In genomic region chr10:95755511-95756004, GRCh38 we compare ENCODE assay signal across 8 cellular contexts. TPM values are rescaled to one million over a fixed set of nuclear protein-coding genes. Genes with fewer than 3 reads are reported as not detected.
DNase-seq lines count a peak whose midpoint lies in the region; ATAC-seq and TF ChIP-seq lines count a peak whose summit lies in the region.

No MANE protein-coding gene starts in this region.

- POLR2A ChIA-PET in GM10248 (lab: Yijun Ruan, JAX), result interaction anchor here (0.6 to 4.2 kb wide), 7 partner anchors 10 to 85 kb away, joined by 3 to 47 read pairs (median 3); partner anchors contain the start of gene TCTN3
- POLR2A ChIA-PET in activated CD8-positive, alpha-beta T cell treated with anti-CD3 and anti-CD28 coated beads for 36 hours (lab: Charles Lee), result no interaction called here

- intact Hi-C loops in activated CD8-positive, alpha-beta T cell treated with anti-CD3 and anti-CD28 coated beads for 36 hours (cut with micrococcal nuclease), result no loop called here

- no peaks in the 10 kb centered on the region for H3K36me3 Mint-ChIP-seq in activated CD8-positive, alpha-beta T cell treated with anti-CD3 and anti-CD28 coated beads for 36 hours (ENCODE audit: low read depth)
- H3K36me3 Mint-ChIP-seq in stimulated activated effector memory CD8-positive, alpha-beta T cell treated with anti-CD3 and anti-CD28 coated beads, Interleukin-12 subunit alpha, Interleukin-12 subunit beta, amount 100 ng/mL, for 72 hours, result peaks cover 10% of the 10 kb centered on the region

- H3K4me1 Mint-ChIP-seq in activated CD8-positive, alpha-beta T cell treated with anti-CD3 and anti-CD28 coated beads for 36 hours (ENCODE audit: low read depth), result peaks cover 6% of the 10 kb centered on the region
- H3K4me1 Mint-ChIP-seq in stimulated activated effector memory CD8-positive, alpha-beta T cell treated with anti-CD3 and anti-CD28 coated beads, Interleukin-12 subunit alpha, Interleukin-12 subunit beta, amount 100 ng/mL, for 72 hours, result peaks cover 53% of the 10 kb centered on the region

- CTCF ChIA-PET in GM10248 (lab: Yijun Ruan, JAX), result interaction anchor here (1.4 to 8.4 kb wide), 11 partner anchors 10 to 109 kb away, joined by 3 to 88 read pairs (median 9); partner anchors contain the start of gene TCTN3
- CTCF ChIA-PET in activated CD8-positive, alpha-beta T cell treated with anti-CD3 and anti-CD28 coated beads for 36 hours (lab: Charles Lee), result interaction anchor here (0.7 to 2.4 kb wide), 4 partner anchors 13 to 86 kb away, joined by 3 to 7 read pairs (median 6); partner anchors contain the start of gene TCTN3

- DNase-seq in GM10248 (ENCODE audit: extremely low spot score), result peak; percentile 66
- no peak for DNase-seq in activated CD8-positive, alpha-beta T cell treated with anti-CD3 and anti-CD28 coated beads for 36 hours
- DNase-seq in iPS-NIHi11 (ENCODE audit: low spot score), result peak; percentile 49
- DNase-seq in stimulated activated effector memory CD8-positive, alpha-beta T cell treated with anti-CD3 and anti-CD28 coated beads, Interleukin-12 subunit alpha, Interleukin-12 subunit beta, amount 100 ng/mL, for 72 hours (ENCODE audit: low spot score in 2 of 2), result no peak
- DNase-seq in KG1 (lab: John Stamatoyannopoulos, UW), result no peak

- no peak overlapping the region for H3K27ac Mint-ChIP-seq in activated CD8-positive, alpha-beta T cell treated with anti-CD3 and anti-CD28 coated beads for 36 hours
- H3K27ac Mint-ChIP-seq in stimulated activated effector memory CD8-positive, alpha-beta T cell treated with anti-CD3 and anti-CD28 coated beads, Interleukin-12 subunit alpha, Interleukin-12 subunit beta, amount 100 ng/mL, for 72 hours, result peak overlapping the region; percentile 70

- no peaks in the 10 kb centered on the region for H3K9me3 Mint-ChIP-seq in activated CD8-positive, alpha-beta T cell treated with anti-CD3 and anti-CD28 coated beads for 36 hours
- peaks cover 5% of the 10 kb centered on the region for H3K9me3 Mint-ChIP-seq in stimulated activated effector memory CD8-positive, alpha-beta T cell treated with anti-CD3 and anti-CD28 coated beads, Interleukin-12 subunit alpha, Interleukin-12 subunit beta, amount 100 ng/mL, for 72 hours

- peaks cover 22% of the 10 kb centered on the region for H3K27me3 Mint-ChIP-seq in activated CD8-positive, alpha-beta T cell treated with anti-CD3 and anti-CD28 coated beads for 36 hours

- ATAC-seq in HG02943 (IDR thresholded peaks at IDR 0.05; ENCODE audit: low read depth, unreplicated experiment) (peak; percentile 34), HG03139 (IDR thresholded peaks at IDR 0.05; ENCODE audit: unreplicated experiment) (no peak), GM18873 (IDR thresholded peaks at IDR 0.05; ENCODE audit: low FRiP score, unreplicated experiment) (no peak)
- no peak for ATAC-seq in activated CD8-positive, alpha-beta T cell treated with anti-CD3 and anti-CD28 coated beads for 36 hours
- ATAC-seq in stimulated activated effector memory CD8-positive, alpha-beta T cell treated with anti-CD3 and anti-CD28 coated beads, Interleukin-12 subunit alpha, Interleukin-12 subunit beta, amount 100 ng/mL, for 72 hours, result no peak

- H3K4me3 Mint-ChIP-seq in activated CD8-positive, alpha-beta T cell treated with anti-CD3 and anti-CD28 coated beads for 36 hours, result peak overlapping the region; percentile 58
- H3K4me3 Mint-ChIP-seq in stimulated activated effector memory CD8-positive, alpha-beta T cell treated with anti-CD3 and anti-CD28 coated beads, Interleukin-12 subunit alpha, Interleukin-12 subunit beta, amount 100 ng/mL, for 72 hours, result peak overlapping the region; percentile 73

- no peak for TF ChIP-seq CTCF in GM10248 (IDR thresholded peaks at IDR 0.05; ENCODE audit: control extremely low read depth, extremely low read depth, low read depth, missing control alignments)
- no peak for TF ChIP-seq CTCF in activated CD8-positive, alpha-beta T cell treated with anti-CD3 and anti-CD28 coated beads for 36 hours (IDR thresholded peaks at IDR 0.05)

RNA-seq across cellular contexts. Expression of gene ENTPD1, which starts 0.4 kb away (rescaled TPM):
- total RNA-seq in activated CD8-positive, alpha-beta T cell treated with anti-CD3 and anti-CD28 coated beads for 36 hours, result 1 to 10 TPM; 4.4 to 4.6 TPM

Comparison
In these comparisons a context has a peak if more than half of its experiments do, and no peak if none do; other contexts are left out.
1. DNase-seq: peak in GM10248 (single experiment) and iPS-NIHi11 (single experiment); none in activated CD8-positive, alpha-beta T cell treated with anti-CD3 and anti-CD28 coated beads for 36 hours (single experiment), stimulated activated effector memory CD8-positive, alpha-beta T cell treated with anti-CD3 and anti-CD28 coated beads, Interleukin-12 subunit alpha, Interleukin-12 subunit beta, amount 100 ng/mL, for 72 hours (0 of 2) and KG1 (single experiment).